In genomic region chr10:11154333-11154732, GRCh38 we compare ENCODE assay signal across 13 cellular contexts.
A peak's percentile ranks its signal among the peaks of the same experiment; 100 is the strongest.
DNase-seq lines count a peak whose midpoint lies in the region; ATAC-seq and TF ChIP-seq lines count a peak whose summit lies in the region.
"Had no signal": no experiment of that assay in that cellular context is flagged by ENCODE, and none has a peak within 500 bp of the region (broad histone marks: within the 10 kb centered on the region; RNA-seq: fewer than 3 reads in every experiment).

No MANE protein-coding gene starts in this region.

- intact Hi-C loops in MCF 10A (cut with micrococcal nuclease): no loop called here

- no peaks in the 10 kb centered on the region for H3K36me3 ChIP-seq in HEK293 (ENCODE audit: control insufficient read depth in 2 of 2, insufficient read depth in 1 of 2, low read length in 2 of 2)
- no peaks in the 10 kb centered on the region for H3K36me3 ChIP-seq in suprapubic skin
- H3K36me3 ChIP-seq: gastroesophageal sphincter had no signal

- no TSS peak for BruUV-seq in MCF 10A (replicated peaks; lab: Mats Ljungman, UMichigan)

- no peaks in the 10 kb centered on the region for H3K9me3 Mint-ChIP-seq in activated naive CD4-positive, alpha-beta T cell treated with anti-CD3 and anti-CD28 coated beads, Interleukin-2, amount 50 U/mL, for 24 hours
- no peaks in the 10 kb centered on the region for H3K9me3 Mint-ChIP-seq in activated naive CD8-positive, alpha-beta T cell treated with anti-CD3 and anti-CD28 coated beads for 36 hours
- no peaks in the 10 kb centered on the region for H3K9me3 Mint-ChIP-seq in stimulated activated naive B cell treated with anti-CD40 and anti-IgM and Interleukin-4, amounts not matched to agents 10 μg/mL and 1 μg/mL and 100 μg/mL, for 72 hours
- no peaks in the 10 kb centered on the region for H3K9me3 Mint-ChIP-seq in MCF 10A (ENCODE audit: unreplicated experiment)
- H3K9me3 Mint-ChIP-seq: endodermal cell had no signal

- H3K4me1 Mint-ChIP-seq in activated naive CD4-positive, alpha-beta T cell treated with anti-CD3 and anti-CD28 coated beads, Interleukin-2, amount 50 U/mL, for 24 hours: peaks cover 97% of the 10 kb centered on the region
- peaks cover 96% of the 10 kb centered on the region for H3K4me1 Mint-ChIP-seq in activated naive CD8-positive, alpha-beta T cell treated with anti-CD3 and anti-CD28 coated beads for 36 hours
- H3K4me1 Mint-ChIP-seq in stimulated activated naive B cell treated with anti-CD40 and anti-IgM and Interleukin-4, amounts not matched to agents 10 μg/mL and 1 μg/mL and 100 μg/mL, for 72 hours: peaks cover 52 to 80% of the 10 kb centered on the region in 2 donors
- no peaks in the 10 kb centered on the region for H3K4me1 Mint-ChIP-seq in MCF 10A (ENCODE audit: insufficient read depth, unreplicated experiment)

- WGBS in suprapubic skin: 75% methylated on average over 4 of the region's 4 CpGs

- TF ChIP-seq POLR2A in suprapubic skin (IDR thresholded peaks at IDR 0.05): no peak

- POLR2A ChIA-PET in HEK293 (lab: Yijun Ruan, JAX) (interaction anchor here (1.0 kb wide), 1 partner anchor 11 kb away, joined by 4 read pairs; no protein-coding TSS in a partner anchor), MCF 10A (lab: Yijun Ruan, JAX) (no interaction called here)

- peaks cover 42% of the 10 kb centered on the region for H3K4me1 ChIP-seq in HEK293 (ENCODE audit: control insufficient read depth, insufficient read depth, low read length)
- peaks cover 22% of the 10 kb centered on the region for H3K4me1 ChIP-seq in suprapubic skin

- H3K4me3 Mint-ChIP-seq in activated naive CD4-positive, alpha-beta T cell treated with anti-CD3 and anti-CD28 coated beads, Interleukin-2, amount 50 U/mL, for 24 hours: peak overlapping the region; percentile 45
- H3K4me3 Mint-ChIP-seq in activated naive CD8-positive, alpha-beta T cell treated with anti-CD3 and anti-CD28 coated beads for 36 hours: peak overlapping the region; percentile 6
- H3K4me3 Mint-ChIP-seq in stimulated activated naive B cell treated with anti-CD40 and anti-IgM and Interleukin-4, amounts not matched to agents 10 μg/mL and 1 μg/mL and 100 μg/mL, for 72 hours: no peak overlapping the region
- H3K4me3 Mint-ChIP-seq in MCF 10A (ENCODE audit: unreplicated experiment): no peak overlapping the region
- H3K4me3 Mint-ChIP-seq: endodermal cell had no signal

- H3K27me3 ChIP-seq in suprapubic skin: no peaks in the 10 kb centered on the region
- H3K27me3 ChIP-seq: gastroesophageal sphincter had no signal

- no peaks in the 10 kb centered on the region for H3K27me3 Mint-ChIP-seq in activated naive CD4-positive, alpha-beta T cell treated with anti-CD3 and anti-CD28 coated beads, Interleukin-2, amount 50 U/mL, for 24 hours
- H3K27me3 Mint-ChIP-seq in activated naive CD8-positive, alpha-beta T cell treated with anti-CD3 and anti-CD28 coated beads for 36 hours: no peaks in the 10 kb centered on the region
- no peaks in the 10 kb centered on the region for H3K27me3 Mint-ChIP-seq in stimulated activated naive B cell treated with anti-CD40 and anti-IgM and Interleukin-4, amounts not matched to agents 10 μg/mL and 1 μg/mL and 100 μg/mL, for 72 hours
- H3K27me3 Mint-ChIP-seq in MCF 10A (ENCODE audit: insufficient read depth, unreplicated experiment): peaks cover 25% of the 10 kb centered on the region

- H3K27ac ChIP-seq in HEK293 (ENCODE audit: extremely low read depth, low read depth, low read length) (no peak overlapping the region), suprapubic skin (no peak overlapping the region)
- H3K27ac ChIP-seq: gastroesophageal sphincter, SK-N-MC had no signal

- ATAC-seq in stimulated activated naive B cell treated with anti-CD40 and anti-IgM and Interleukin-4, amounts not matched to agents 10 μg/mL and 1 μg/mL and 100 μg/mL, for 72 hours (replicated peaks): peak; percentile 45 to 52
- ATAC-seq: gastroesophageal sphincter had no signal

- no peak overlapping the region for H3K27ac Mint-ChIP-seq in activated naive CD4-positive, alpha-beta T cell treated with anti-CD3 and anti-CD28 coated beads, Interleukin-2, amount 50 U/mL, for 24 hours
- H3K27ac Mint-ChIP-seq in activated naive CD8-positive, alpha-beta T cell treated with anti-CD3 and anti-CD28 coated beads for 36 hours: peak overlapping the region; percentile 3
- no peak overlapping the region for H3K27ac Mint-ChIP-seq in stimulated activated naive B cell treated with anti-CD40 and anti-IgM and Interleukin-4, amounts not matched to agents 10 μg/mL and 1 μg/mL and 100 μg/mL, for 72 hours
- H3K27ac Mint-ChIP-seq in MCF 10A (ENCODE audit: low read depth, unreplicated experiment): no peak overlapping the region
- H3K27ac Mint-ChIP-seq: endodermal cell had no signal

- H3K4me3 ChIP-seq in HEK293 (ENCODE audit: low read depth, low read length) (no peak overlapping the region), suprapubic skin (no peak overlapping the region)
- H3K4me3 ChIP-seq: gastroesophageal sphincter, SK-N-MC had no signal

- no peak for DNase-seq in activated naive CD4-positive, alpha-beta T cell treated with anti-CD3 and anti-CD28 coated beads, Interleukin-2, amount 50 U/mL, for 16 hours
- no peak for DNase-seq in activated naive CD8-positive, alpha-beta T cell treated with anti-CD3 and anti-CD28 coated beads for 36 hours
- DNase-seq in stimulated activated naive B cell treated with anti-CD40 and anti-IgM and Interleukin-4, amounts not matched to agents 10 μg/mL and 1 μg/mL and 100 μg/mL, for 72 hours: no peak
- DNase-seq in suprapubic skin (ENCODE audit: low spot score in 2 of 2) (no peak), DMS53 (lab: John Stamatoyannopoulos, UW) (no peak), MCF 10A (ENCODE audit: unreplicated experiment) (no peak)
- DNase-seq: endodermal cell; NCI-H2081 treated with DMSO at 0.1 percent for 48 hours; stimulated activated naive CD4-positive, alpha-beta T cell had no signal

- TF ChIP-seq CTCF in HEK293 (tag by site-specific recombination; IDR thresholded peaks at IDR 0.05) (no peak), suprapubic skin (IDR thresholded peaks at IDR 0.05) (no peak), MCF 10A (IDR thresholded peaks at IDR 0.05; ENCODE audit: unreplicated experiment) (no peak)

- no peaks in the 10 kb centered on the region for H3K9me3 ChIP-seq in HEK293 (ENCODE audit: control insufficient read depth, insufficient read depth, low read depth, low read length)
- H3K9me3 ChIP-seq in suprapubic skin: no peaks in the 10 kb centered on the region
- H3K9me3 ChIP-seq: gastroesophageal sphincter had no signal

- no peak for TF ChIP-seq EP300 in suprapubic skin (IDR thresholded peaks at IDR 0.05)

- CTCF ChIA-PET in HEK293 (lab: Yijun Ruan, JAX): no interaction called here
- CTCF ChIA-PET in MCF 10A (lab: Yijun Ruan, JAX): no interaction called here

- H3K36me3 Mint-ChIP-seq in activated naive CD4-positive, alpha-beta T cell treated with anti-CD3 and anti-CD28 coated beads, Interleukin-2, amount 50 U/mL, for 24 hours: no peaks in the 10 kb centered on the region
- no peaks in the 10 kb centered on the region for H3K36me3 Mint-ChIP-seq in activated naive CD8-positive, alpha-beta T cell treated with anti-CD3 and anti-CD28 coated beads for 36 hours
- H3K36me3 Mint-ChIP-seq in stimulated activated naive B cell treated with anti-CD40 and anti-IgM and Interleukin-4, amounts not matched to agents 10 μg/mL and 1 μg/mL and 100 μg/mL, for 72 hours: no peaks in the 10 kb centered on the region
- no peaks in the 10 kb centered on the region for H3K36me3 Mint-ChIP-seq in MCF 10A (ENCODE audit: insufficient read depth, unreplicated experiment)

TF ChIP-seq in HEK293, 187 proteins besides CTCF, POLR2A, EP300 and RAD21:
- no peak for TF ChIP-seq ZNF112 (tag by site-specific recombination; IDR thresholded peaks at IDR 0.05)
- no peak for TF ChIP-seq ZNF155 (tag by site-specific recombination; IDR thresholded peaks at IDR 0.05)
- peak; percentile 60; the same call in 1 of the 2 replicates for TF ChIP-seq BCL6B (tag by site-specific recombination; IDR thresholded peaks at IDR 0.05)
- no peak for TF ChIP-seq ZBTB1 (tag by site-specific recombination; IDR thresholded peaks at IDR 0.05)
- no peak for TF ChIP-seq PRDM4 (tag by site-specific recombination; IDR thresholded peaks at IDR 0.05)
- TF ChIP-seq ZNF133 (tag by site-specific recombination; IDR thresholded peaks at IDR 0.05): no peak
- TF ChIP-seq GLI2 (tag by site-specific recombination; IDR thresholded peaks at IDR 0.05; ENCODE audit: borderline replicate concordance, low read depth): no peak

Comparison
In these comparisons a context has a peak if more than half of its experiments do, and no peak if none do; other contexts are left out.
1. H3K4me3 Mint-ChIP-seq: peak in activated naive CD4-positive, alpha-beta T cell treated with anti-CD3 and anti-CD28 coated beads, Interleukin-2, amount 50 U/mL, for 24 hours (single experiment) and activated naive CD8-positive, alpha-beta T cell treated with anti-CD3 and anti-CD28 coated beads for 36 hours (single experiment); none in stimulated activated naive B cell treated with anti-CD40 and anti-IgM and Interleukin-4, amounts not matched to agents 10 μg/mL and 1 μg/mL and 100 μg/mL, for 72 hours (0 of 2) and MCF 10A (single experiment).